ENCODE assay signal across 11 cellular contexts in genomic region chr2:216031960-216032689, GRCh38. TPM values are rescaled to one million over a fixed set of nuclear protein-coding genes. Genes with fewer than 3 reads are reported as not detected.
DNase-seq lines count a peak whose midpoint lies in the region; ATAC-seq, FAIRE-seq and TF ChIP-seq lines count a peak whose summit lies in the region.
"Had no signal": no experiment of that assay in that cellular context is flagged by ENCODE, and none has a peak within 500 bp of the region (broad histone marks: within the 10 kb centered on the region; RNA-seq: fewer than 3 reads in every experiment).

No MANE protein-coding gene starts in this region.

- H3K9me3 ChIP-seq in endothelial cell of umbilical vein (replicated peaks; ENCODE audit: control insufficient read depth, insufficient read depth, low read length), result no peaks in the 10 kb centered on the region

- H3K27ac ChIP-seq in endothelial cell of umbilical vein (ENCODE audit: insufficient read depth, low read depth, low read length), result no peak overlapping the region
- H3K27ac ChIP-seq: HL-60 had no signal

- H3K9me1 ChIP-seq in endothelial cell of umbilical vein (replicated peaks; ENCODE audit: control insufficient read depth, extremely low read depth, insufficient read depth, low read length), result no peaks in the 10 kb centered on the region

- dilution Hi-C loops in endothelial cell of umbilical vein (cut with MboI; ENCODE audit: extremely low pct_ligation_motif_present, low sequenced_read_pairs), result no loop called here

- H2AFZ ChIP-seq in endothelial cell of umbilical vein (ENCODE audit: low read depth, low read length), result no peak overlapping the region

- DNase-seq in ELR (ENCODE audit: low read depth) (peak; percentile 88), GM20000 (ENCODE audit: low spot score) (peak; percentile 47), endothelial cell of umbilical vein (ENCODE audit: low read depth, low spot score) (no peak), NCI-H2171 (lab: John Stamatoyannopoulos, UW) (no peak), NCI-H446 treated with DMSO at 0.1 percent for 48 hours (lab: John Stamatoyannopoulos, UW) (no peak), NCI-H187 (lab: John Stamatoyannopoulos, UW) (no peak)
- DNase-seq in stimulated activated CD4-positive, alpha-beta T cell treated with anti-CD3 and anti-CD28 coated beads, Interleukin-15, amount 100 ng/mL, for 24 hours, result no peak
- DNase-seq: activated effector memory CD4-positive, alpha-beta T cell treated with Interleukin-2 at 50 U/mL for 16 hours; naive B cell had no signal

- H3K27me3 ChIP-seq in endothelial cell of umbilical vein (ENCODE audit: control insufficient read depth in 2 of 2, insufficient read depth in 2 of 2, low read length in 2 of 2), result no peaks in the 10 kb centered on the region

- no peak overlapping the region for H3K4me2 ChIP-seq in endothelial cell of umbilical vein (ENCODE audit: insufficient read depth, low read length)

- H3K4me3 ChIP-seq in endothelial cell of umbilical vein (replicated peaks in 1 of 3; ENCODE audit: insufficient read depth in 1 of 3, low read depth in 1 of 3, low read length in 3 of 3), result no peak overlapping the region

- no peaks in the 10 kb centered on the region for H3K79me2 ChIP-seq in endothelial cell of umbilical vein (ENCODE audit: control insufficient read depth, insufficient read depth, low read length)

- no peaks in the 10 kb centered on the region for H4K20me1 ChIP-seq in endothelial cell of umbilical vein (replicated peaks; ENCODE audit: control insufficient read depth, extremely low read depth, insufficient read depth, low read length)

- intact Hi-C loops in endothelial cell of umbilical vein (cut with micrococcal nuclease), result no loop called here

- BruUV-seq in endothelial cell of umbilical vein (replicated peaks; lab: Mats Ljungman, UMichigan), result no TSS peak

- no peak for FAIRE-seq in endothelial cell of umbilical vein (lab: Jason Lieb, UNC)

- CTCF ChIA-PET in endothelial cell of umbilical vein (lab: Charles Lee), result interaction anchor here (0.7 to 3.6 kb wide), 7 partner anchors 9 to 82 kb away, joined by 3 to 19 read pairs (median 4); partner anchors contain the start of gene XRCC5

- H3K36me3 ChIP-seq in endothelial cell of umbilical vein (ENCODE audit: control insufficient read depth in 2 of 2, extremely low read depth in 1 of 2, insufficient read depth in 2 of 2, low read length in 2 of 2), result no peaks in the 10 kb centered on the region

- H3K4me1 ChIP-seq in endothelial cell of umbilical vein (ENCODE audit: control insufficient read depth, extremely low read depth, insufficient read depth, low read length), result no peaks in the 10 kb centered on the region

- POLR2A ChIA-PET in endothelial cell of umbilical vein (lab: Charles Lee), result no interaction called here

- no peak overlapping the region for H3K9ac ChIP-seq in endothelial cell of umbilical vein (replicated peaks; ENCODE audit: extremely low read depth, insufficient read depth, low read length)

- peak; percentile 77 for ATAC-seq in HG03442 (IDR thresholded peaks at IDR 0.05; ENCODE audit: unreplicated experiment)

- TF ChIP-seq CTCF in GM20000 (IDR thresholded peaks at IDR 0.05; ENCODE audit: extremely low read depth, missing control alignments) (no peak), endothelial cell of umbilical vein (IDR thresholded peaks at IDR 0.05; ENCODE audit: extremely low read depth in 1 of 2, insufficient read depth in 1 of 2, low read depth in 1 of 2, low read length in 2 of 2) (no peak)

- TF ChIP-seq POLR2A in endothelial cell of umbilical vein (IDR thresholded peaks at IDR 0.05; ENCODE audit: low read depth, low read length), result no peak

TF ChIP-seq in endothelial cell of umbilical vein, 7 proteins besides CTCF, POLR2A, EP300 and RAD21:
- TF ChIP-seq GATA2 (IDR thresholded peaks at IDR 0.05; ENCODE audit: insufficient read depth, insufficient read length, low read depth, low read length), result no peak
- TF ChIP-seq MAX (IDR thresholded peaks at IDR 0.05; ENCODE audit: insufficient read depth, insufficient read length), result no peak
- no peak for TF ChIP-seq JUN (IDR thresholded peaks at IDR 0.05; ENCODE audit: borderline replicate concordance, insufficient read depth, insufficient read length, low read depth)
- no peak for TF ChIP-seq MYC (IDR thresholded peaks at IDR 0.05; ENCODE audit: low read depth, low read length)
- TF ChIP-seq FOS (IDR thresholded peaks at IDR 0.05; ENCODE audit: borderline replicate concordance, insufficient read depth, low read length), result peak; percentile 47
- TF ChIP-seq EZH2 (IDR thresholded peaks at IDR 0.05; ENCODE audit: borderline replicate concordance, low read depth, low read length, severe bottlenecking), result no peak

RNA-seq across cellular contexts. Expression of gene MREG, which starts 18.8 kb away (rescaled TPM):
- total RNA-seq in endothelial cell of umbilical vein, result 3.1 and 3.9 TPM in 2 replicates
- 0.37 and 0.41 TPM in 2 replicates for polyA plus RNA-seq in endothelial cell of umbilical vein
- polyA plus RNA-seq in endothelial cell of umbilical vein (2011; cell fraction: cytosol; rRNA removed), result 0.53 and 0.72 TPM in 2 replicates
- 1.0 and 1.1 TPM in 2 replicates for polyA plus RNA-seq in endothelial cell of umbilical vein (2011; cell fraction: nucleus; rRNA removed)
- 2.5 and 4.1 TPM in 2 replicates for polyA plus RNA-seq in endothelial cell of umbilical vein (2012)
- polyA minus RNA-seq in endothelial cell of umbilical vein, result 0.58 and 1.6 TPM in 2 replicates
- polyA minus RNA-seq in endothelial cell of umbilical vein (2011; cell fraction: cytosol; rRNA and poly(A)+ RNA removed), result 3.2 TPM
- polyA minus RNA-seq in endothelial cell of umbilical vein (2011; cell fraction: nucleus; rRNA and poly(A)+ RNA removed), result 0.43 and 0.53 TPM in 2 replicates

RNA-seq across cellular contexts. Expression of gene PECR, which starts 49.5 kb away (rescaled TPM):
- 5.4 and 6.2 TPM in 2 replicates for total RNA-seq in endothelial cell of umbilical vein
- 4.1 and 4.7 TPM in 2 replicates for polyA plus RNA-seq in endothelial cell of umbilical vein
- 4.4 and 5.3 TPM in 2 replicates for polyA plus RNA-seq in endothelial cell of umbilical vein (2011; cell fraction: cytosol; rRNA removed)
- 3.4 and 4.4 TPM in 2 replicates for polyA plus RNA-seq in endothelial cell of umbilical vein (2011; cell fraction: nucleus; rRNA removed)
- polyA plus RNA-seq in endothelial cell of umbilical vein (2012), result 6.1 and 7.7 TPM in 2 replicates
- polyA minus RNA-seq in endothelial cell of umbilical vein, result 1.9 and 6.0 TPM in 2 replicates
- 3.5 TPM for polyA minus RNA-seq in endothelial cell of umbilical vein (2011; cell fraction: cytosol; rRNA and poly(A)+ RNA removed)
- 2.7 and 4.8 TPM in 2 replicates for polyA minus RNA-seq in endothelial cell of umbilical vein (2011; cell fraction: nucleus; rRNA and poly(A)+ RNA removed)

RNA-seq across cellular contexts. Expression of gene TMEM169, which starts 49.6 kb away (rescaled TPM):
- 0.20 TPM in 1 of 2 replicates, not detected in the other for total RNA-seq in endothelial cell of umbilical vein
- polyA plus RNA-seq in endothelial cell of umbilical vein, result not detected in 2 replicates
- not detected in 2 replicates for polyA plus RNA-seq in endothelial cell of umbilical vein (2011; cell fraction: cytosol; rRNA removed)
- not detected in 2 replicates for polyA plus RNA-seq in endothelial cell of umbilical vein (2011; cell fraction: nucleus; rRNA removed)
- polyA plus RNA-seq in endothelial cell of umbilical vein (2012), result 0.07 and 0.18 TPM in 2 replicates
- polyA minus RNA-seq in endothelial cell of umbilical vein, result not detected in 2 replicates
- polyA minus RNA-seq in endothelial cell of umbilical vein (2011; cell fraction: cytosol; rRNA and poly(A)+ RNA removed), result not detected
- not detected in 2 replicates for polyA minus RNA-seq in endothelial cell of umbilical vein (2011; cell fraction: nucleus; rRNA and poly(A)+ RNA removed)

Comparison
In these comparisons a context has a peak if more than half of its experiments do, and no peak if none do; other contexts are left out.
1. DNase-seq: peak in ELR (single experiment) and GM20000 (single experiment); none in endothelial cell of umbilical vein (single experiment), NCI-H2171 (single experiment), stimulated activated CD4-positive, alpha-beta T cell treated with anti-CD3 and anti-CD28 coated beads, Interleukin-15, amount 100 ng/mL, for 24 hours (single experiment), NCI-H446 treated with DMSO at 0.1 percent for 48 hours (single experiment) and NCI-H187 (0 of 2).